8 cellular contexts compared by ENCODE assay signal in genomic region chr10:25758041-25758457, GRCh38.
DNase-seq lines count a peak whose midpoint lies in the region; ATAC-seq and TF ChIP-seq lines count a peak whose summit lies in the region.

No MANE protein-coding gene starts in this region.

- H3K9me3 ChIP-seq in cardiac muscle cell (ENCODE audit: low read depth) (no peaks in the 10 kb centered on the region), lung (ENCODE audit: control insufficient read depth in 2 of 2, insufficient read depth in 1 of 2, low read length in 1 of 2) (no peaks in the 10 kb centered on the region)

- TF ChIP-seq CTCF in cardiac muscle cell (IDR thresholded peaks at IDR 0.05; ENCODE audit: low read depth, low read length) (peak; percentile 74), VCaP (conservative IDR thresholded peaks at IDR 0.05) (peak; percentile 76), lung (IDR thresholded peaks at IDR 0.05; ENCODE audit: control extremely low read depth, extremely low read depth) (peak; percentile 19)

- H3K4me1 ChIP-seq in cardiac muscle cell (ENCODE audit: low read depth), result no peaks in the 10 kb centered on the region
- H3K4me1 ChIP-seq in lung (ENCODE audit: control insufficient read depth in 2 of 2, insufficient read depth in 2 of 2, low read length in 2 of 2), result no peaks in the 10 kb centered on the region

- intact Hi-C loops in cardiac septum (cut with DNase I), result no loop called here

- no peaks in the 10 kb centered on the region for H3K36me3 ChIP-seq in cardiac muscle cell
- no peaks in the 10 kb centered on the region for H3K36me3 ChIP-seq in lung (ENCODE audit: control insufficient read depth in 2 of 2, insufficient read depth in 2 of 2, low read length in 2 of 2)

- H3K27me3 ChIP-seq in cardiac muscle cell (no peaks in the 10 kb centered on the region), lung (ENCODE audit: control insufficient read depth, insufficient read depth) (no peaks in the 10 kb centered on the region)

- no peak for ATAC-seq in lung (ENCODE audit: insufficient read depth, low FRiP score)

- peak; percentile 60 to 63 for DNase-seq in cardiac muscle cell (ENCODE audit: low read depth in 1 of 2, low spot score in 1 of 2)
- no peak for DNase-seq in cardiac septum (ENCODE audit: low spot score)
- DNase-seq in NCI-H1436 treated with DMSO at 0.1 percent for 48 hours (lab: John Stamatoyannopoulos, UW), result peak; percentile 100
- no peak for DNase-seq in lung (ENCODE audit: low spot score)
- DNase-seq in germinal center (ENCODE audit: low spot score), result no peak
- DNase-seq in T-helper 9 cell, result no peak
- no peak for DNase-seq in central memory CD4-positive, alpha-beta T cell

- no peak overlapping the region for H3K27ac ChIP-seq in cardiac muscle cell
- no peak overlapping the region for H3K27ac ChIP-seq in VCaP
- no peak overlapping the region for H3K27ac ChIP-seq in lung (ENCODE audit: low read depth in 1 of 2, low read length in 1 of 2)

- H3K4me3 ChIP-seq in cardiac muscle cell (no peak overlapping the region), lung (no peak overlapping the region)

Comparison
In these comparisons a context has a peak if more than half of its experiments do, and no peak if none do; other contexts are left out.
1. DNase-seq: peak in cardiac muscle cell (2 of 2) and NCI-H1436 treated with DMSO at 0.1 percent for 48 hours (single experiment); none in cardiac septum (single experiment), lung (single experiment), germinal center (single experiment), T-helper 9 cell (single experiment) and central memory CD4-positive, alpha-beta T cell (single experiment).
2. CTCF ChIP-seq: peak in every context shown above with its lines; median percentile 76 in VCaP; 74 in cardiac muscle cell; 19 in lung.